8 cellular contexts compared by ENCODE assay signal in the genomic region with DNA sequence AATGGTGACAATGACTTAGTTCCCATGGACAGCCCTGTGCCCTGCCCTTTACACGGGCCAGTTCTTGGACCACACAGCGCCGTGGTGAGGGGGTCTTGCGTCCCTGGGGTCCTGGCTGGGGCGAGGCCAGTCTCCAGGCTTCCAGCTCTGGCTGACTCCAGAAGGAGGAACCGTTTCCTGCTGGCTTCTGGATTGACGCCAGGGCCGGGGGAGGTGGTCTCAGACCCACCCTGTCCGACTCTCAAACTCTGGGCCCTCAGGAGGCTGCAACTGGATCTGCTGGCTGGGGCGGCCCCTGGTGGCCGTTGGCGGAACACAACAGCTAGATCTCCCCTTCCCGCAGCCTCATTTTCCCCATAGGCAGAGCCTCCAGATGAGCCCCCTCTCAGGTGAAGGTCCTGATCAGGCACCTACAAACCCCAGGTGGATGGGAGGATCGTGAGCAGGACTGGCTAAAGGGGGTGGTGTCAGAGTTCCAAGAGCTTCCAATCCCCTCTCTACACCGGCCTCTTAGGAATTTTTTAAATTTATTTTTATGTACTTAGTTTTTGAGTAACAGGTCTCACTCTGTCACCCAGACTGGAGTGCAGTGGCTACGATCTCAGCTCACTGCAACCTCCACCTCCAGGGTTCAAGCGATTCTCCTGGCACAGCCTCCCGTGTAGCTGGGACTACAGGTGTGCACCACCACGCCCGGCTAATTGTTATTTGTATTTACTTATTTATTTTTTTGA. TPM values are rescaled to one million over a fixed set of nuclear protein-coding genes. Genes with fewer than 3 reads are reported as not detected.
DNase-seq lines count a peak whose midpoint lies in the region; ATAC-seq and TF ChIP-seq lines count a peak whose summit lies in the region.

No MANE protein-coding gene starts in this region.

- H3K27ac Mint-ChIP-seq in H9, result no peak overlapping the region

- H3K4ac ChIP-seq in H9 (ENCODE audit: low read depth, low read length), result no peak overlapping the region

- H3K23me2 ChIP-seq in H9 (ENCODE audit: insufficient read length, low read depth, low read length, poor library complexity, severe bottlenecking), result peaks cover 7% of the 10 kb centered on the region

- H3K4me3 ChIP-seq in Peyer's patch (no peak overlapping the region), retinal pigment epithelial cell (ENCODE audit: low read length) (no peak overlapping the region)

- peak; percentile 95 for TF ChIP-seq CTCF in H9 (conservative IDR thresholded peaks at IDR 0.05)
- peak; percentile 79 to 88 (median 86) for TF ChIP-seq CTCF in Peyer's patch (IDR thresholded peaks at IDR 0.05)
- peak; percentile 98 for TF ChIP-seq CTCF in retinal pigment epithelial cell (conservative IDR thresholded peaks at IDR 0.05; ENCODE audit: low read depth, low read length)

- H3K9me3 Mint-ChIP-seq in H9, result peaks cover 9 to 11% of the 10 kb centered on the region in 2 experiments

- H3K79me2 ChIP-seq in H9 (ENCODE audit: insufficient read depth, low read length), result no peaks in the 10 kb centered on the region

- DNase-seq in Ammon's horn (ENCODE audit: low spot score) (peak; percentile 41), H9 (peak; percentile 89), Peyer's patch (peak; percentile 51 to 76 (median 71)), Right ventricle myocardium inferior (ENCODE audit: missing footprints) (peak; percentile 80), retinal pigment epithelial cell (ENCODE audit: low read depth) (no peak), GM19240 (ENCODE audit: insufficient read length, low spot score) (no peak)
- peak; percentile 43 for DNase-seq in activated T-helper 9 cell treated with anti-CD3 and anti-CD28 coated beads, Interleukin-2, amount 50 U/mL, for 16 hours (ENCODE audit: low read depth)

- H3K27me3 Mint-ChIP-seq in H9 (ENCODE audit: low read depth), result peaks cover 22% of the 10 kb centered on the region

- H3K9me3 ChIP-seq in H9 (ENCODE audit: control insufficient read depth, low read depth, low read length), result no peaks in the 10 kb centered on the region
- no peaks in the 10 kb centered on the region for H3K9me3 ChIP-seq in Peyer's patch

- H4K20me1 ChIP-seq in H9 (ENCODE audit: control insufficient read depth, insufficient read depth, insufficient read length), result no peaks in the 10 kb centered on the region

- H3T11ph ChIP-seq in H9 (ENCODE audit: low read length), result no peak overlapping the region

- no peak overlapping the region for H4K91ac ChIP-seq in H9 (ENCODE audit: insufficient read length, low read depth, low read length)

- ATAC-seq in Right ventricle myocardium inferior (no peak), HG02973 (IDR thresholded peaks at IDR 0.05; ENCODE audit: unreplicated experiment) (no peak)

- H3K36me3 Mint-ChIP-seq in H9 (ENCODE audit: insufficient read depth in 1 of 3, low read depth in 3 of 3), result peaks cover 0 to under 1% (median 0%) of the 10 kb centered on the region in 3 experiments; a peak in 1 of 7 replicates

- no peak overlapping the region for H3K4me2 ChIP-seq in H9 (ENCODE audit: insufficient read depth, insufficient read length, low read length)

- no peak overlapping the region for H2BK15ac ChIP-seq in H9 (ENCODE audit: low read depth, low read length)

- no peak overlapping the region for H2BK5ac ChIP-seq in H9 (ENCODE audit: insufficient read length, low read length)

- TF ChIP-seq POLR2A in Peyer's patch (IDR thresholded peaks at IDR 0.05), result no peak

- no peak overlapping the region for H3K56ac ChIP-seq in H9 (ENCODE audit: insufficient read length, low read depth, low read length)

- no peak overlapping the region for H3K4me3 Mint-ChIP-seq in H9

- no peak overlapping the region for H2BK120ac ChIP-seq in H9 (ENCODE audit: low read depth, low read length, poor library complexity, severe bottlenecking)

- intact Hi-C loops in Right ventricle myocardium inferior (cut with DNase I), result loop anchor here (1.0 kb wide), 1 partner anchor 40 kb away; no protein-coding TSS in a partner anchor

- no peaks in the 10 kb centered on the region for H3K79me1 ChIP-seq in H9 (ENCODE audit: insufficient read depth, low read depth, low read length, poor library complexity, severe bottlenecking)

- no peak overlapping the region for H3K9ac ChIP-seq in H9 (ENCODE audit: extremely low read depth, insufficient read length, low read length)

- H4K8ac ChIP-seq in H9 (replicated peaks; ENCODE audit: insufficient read length, low read depth, low read length), result no peak overlapping the region

- H3K14ac ChIP-seq in H9 (ENCODE audit: insufficient read depth, low read length), result no peak overlapping the region

- H2BK12ac ChIP-seq in H9 (ENCODE audit: insufficient read length, low read depth, low read length), result no peak overlapping the region

- no peak overlapping the region for H2AK5ac ChIP-seq in H9 (ENCODE audit: insufficient read length, low read length)

- no peak overlapping the region for H4K5ac ChIP-seq in H9 (ENCODE audit: insufficient read length, low read depth, low read length)

- H3K27ac ChIP-seq in H9 (ENCODE audit: insufficient read length, low read depth, low read length), result no peak overlapping the region
- H3K27ac ChIP-seq in Peyer's patch, result no peak overlapping the region

- H3K27me3 ChIP-seq in H9 (ENCODE audit: insufficient read depth, low read length), result no peaks in the 10 kb centered on the region
- no peaks in the 10 kb centered on the region for H3K27me3 ChIP-seq in Peyer's patch

- H3K23ac ChIP-seq in H9 (ENCODE audit: insufficient read length, low read depth, low read length), result no peak overlapping the region

- WGBS in H9 (ENCODE audit: extremely low coverage, insufficient read length, low lambda C conversion rate), result no CpG with 5 or more reads among the region's 20 CpGs

- H3K4me1 ChIP-seq in H9 (ENCODE audit: insufficient read depth, low read length) (no peaks in the 10 kb centered on the region; the same call in 1 of the 2 replicates), Peyer's patch (peaks cover 0 to 8% (median 3%) of the 10 kb centered on the region in 4 donors)

- peaks cover 6 to 8% of the 10 kb centered on the region in 2 experiments for H3K4me1 Mint-ChIP-seq in H9

- no peak overlapping the region for H3K18ac ChIP-seq in H9 (ENCODE audit: insufficient read length, low read depth, low read length)

- H3K36me3 ChIP-seq in Peyer's patch, result no peaks in the 10 kb centered on the region

- H2AFZ ChIP-seq in H9 (ENCODE audit: low read length), result no peak overlapping the region

- no peak overlapping the region for H2BK20ac ChIP-seq in H9 (ENCODE audit: low read depth, low read length, poor library complexity, severe bottlenecking)

RNA-seq across cellular contexts. Expression of a gene that starts 8.0 kb away (rescaled TPM):
- total RNA-seq in H9 (2021), result 0.68 and 0.75 TPM in 2 replicates
- total RNA-seq in Peyer's patch, result not detected
- total RNA-seq in Right ventricle myocardium inferior, result not detected

RNA-seq across cellular contexts. Expression of a gene that starts 8.9 kb away (rescaled TPM):
- total RNA-seq in H9 (2021) (not detected in 2 replicates), Peyer's patch (10 to 100 TPM; 10.5 to 62.7 (median 18.7) TPM), Right ventricle myocardium inferior (29.0 TPM)

RNA-seq across cellular contexts. Expression of a gene that starts 19.4 kb away (rescaled TPM):
- total RNA-seq in H9 (2021), result 60.7 and 63.3 TPM in 2 replicates
- total RNA-seq in Peyer's patch, result 100 to 1,000 TPM in 1 of 4 donors, 10 to 100 TPM in 2, 1 to 10 TPM in 1; 9.6 to 101 (median 23.9) TPM
- 54.5 TPM for total RNA-seq in Right ventricle myocardium inferior

RNA-seq across cellular contexts. Expression of a gene that starts 33.8 kb away (rescaled TPM):
- total RNA-seq in H9 (2021), result 49.7 and 50.4 TPM in 2 replicates
- total RNA-seq in Peyer's patch, result 10 to 100 TPM; 52.2 to 68.0 (median 64.1) TPM
- total RNA-seq in Right ventricle myocardium inferior, result 19.9 TPM

RNA-seq across cellular contexts. Expression of a gene that starts 48.7 kb away (rescaled TPM):
- 62.9 and 71.3 TPM in 2 replicates for total RNA-seq in H9 (2021)
- 10 to 100 TPM; 40.5 to 74.4 (median 57.7) TPM for total RNA-seq in Peyer's patch
- 11.5 TPM for total RNA-seq in Right ventricle myocardium inferior

Comparison
In these comparisons a context has a peak if more than half of its experiments do, and no peak if none do; other contexts are left out.
1. DNase-seq: peak in Ammon's horn (single experiment), H9 (single experiment), Peyer's patch (3 of 3), activated T-helper 9 cell treated with anti-CD3 and anti-CD28 coated beads, Interleukin-2, amount 50 U/mL, for 16 hours (single experiment) and Right ventricle myocardium inferior (single experiment); none in retinal pigment epithelial cell (single experiment) and GM19240 (single experiment).
2. Peak in every context shown above with its lines, with median percentiles within 50 percentile points of each other: CTCF ChIP-seq.